In the genomic region with DNA sequence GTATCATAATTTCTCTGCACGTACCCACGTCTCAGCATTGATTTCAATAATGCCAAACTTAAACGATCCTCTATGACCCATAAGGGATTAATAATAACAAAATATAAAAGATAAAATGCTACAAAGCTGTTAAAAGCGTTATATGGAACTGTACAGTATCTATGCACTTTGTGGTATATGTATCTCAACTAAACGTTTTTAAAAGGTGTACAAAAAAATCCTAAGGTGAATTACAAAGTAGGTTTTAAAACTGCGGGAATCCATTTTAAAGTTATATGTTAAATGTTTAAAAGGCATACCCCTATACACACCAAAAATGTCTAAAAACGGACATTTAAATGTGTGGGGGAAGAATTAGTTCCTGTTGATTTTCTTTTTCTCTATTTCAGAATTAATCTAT, we compare ENCODE assay signal across 10 cellular contexts. TPM values are rescaled to one million over a fixed set of nuclear protein-coding genes. Genes with fewer than 3 reads are reported as not detected.
DNase-seq lines count a peak whose midpoint lies in the region; ATAC-seq and TF ChIP-seq lines count a peak whose summit lies in the region.
"Had no signal": no experiment of that assay in that cellular context is flagged by ENCODE, and none has a peak within 500 bp of the region (broad histone marks: within the 10 kb centered on the region; RNA-seq: fewer than 3 reads in every experiment).

No MANE protein-coding gene starts in this region.

- WGBS in heart left ventricle, 4 donors = 54 to 61% (median 58%) methylated on average over 7 of the region's 7 CpGs
- no CpG with 5 or more reads among the region's 7 CpGs for WGBS in mesodermal cell (ENCODE audit: insufficient coverage in 2 of 2), 2 experiments

- intact Hi-C loops in heart left ventricle (cut with DNase I) = no loop called here
- intact Hi-C loops in left cardiac atrium (cut with DNase I) = no loop called here
- intact Hi-C loops in uterus (cut with DNase I; ENCODE audit: low total_unique reads) = loop anchor here (10.0 kb wide), 1 partner anchor 158 kb away; no protein-coding TSS in a partner anchor

- DNase-seq in heart left ventricle (no peak), left cardiac atrium (no peak), astrocyte of the cerebellum (ENCODE audit: low read depth) (no peak), uterus (no peak), retina (no peak), anterior cingulate cortex (lab: John Stamatoyannopoulos, UW) (no peak)
- DNase-seq in stimulated activated CD4-positive, alpha-beta T cell treated with anti-CD3 and anti-CD28 coated beads, Interleukin-1b, Interleukin-23, amount 100 ng/mL, for 48 hours = no peak
- DNase-seq: DMS153, NCI-H1105 had no signal

- H3K9me3 ChIP-seq in heart left ventricle = no peaks in the 10 kb centered on the region
- no peaks in the 10 kb centered on the region for H3K9me3 ChIP-seq in mesodermal cell (ENCODE audit: control insufficient read depth, low read length)
- H3K9me3 ChIP-seq in uterus = no peaks in the 10 kb centered on the region

- H3K4me1 ChIP-seq in heart left ventricle = peaks cover 0 to 8% (median 0%) of the 10 kb centered on the region in 12 donors
- no peaks in the 10 kb centered on the region for H3K4me1 ChIP-seq in mesodermal cell (ENCODE audit: control insufficient read depth, insufficient read depth, low read length, poor library complexity, severe bottlenecking)
- H3K4me1 ChIP-seq in uterus = no peaks in the 10 kb centered on the region

- ATAC-seq in heart left ventricle = no peak
- no peak for ATAC-seq in left cardiac atrium

- H3K4me3 ChIP-seq in heart left ventricle (peak overlapping the region; percentile 31 to 82 (median 64)), astrocyte of the cerebellum (ENCODE audit: low read depth, low read length) (peak overlapping the region; percentile 76), mesodermal cell (ENCODE audit: extremely low read depth, insufficient read depth, low read length, poor library complexity, severe bottlenecking) (peak overlapping the region; percentile 58), uterus (peak overlapping the region; percentile 48 to 60)

- H3K36me3 ChIP-seq in heart left ventricle = no peaks in the 10 kb centered on the region
- H3K36me3 ChIP-seq in mesodermal cell (ENCODE audit: control insufficient read depth, insufficient read depth, low read length) = peaks cover 18% of the 10 kb centered on the region
- no peaks in the 10 kb centered on the region for H3K36me3 ChIP-seq in uterus

- no peaks in the 10 kb centered on the region for H3K27me3 ChIP-seq in heart left ventricle
- H3K27me3 ChIP-seq in uterus = no peaks in the 10 kb centered on the region

- peak overlapping the region in 4 of 12 donors; percentile 72 to 78 (median 73) for H3K27ac ChIP-seq in heart left ventricle
- no peak overlapping the region for H3K27ac ChIP-seq in mesodermal cell (ENCODE audit: low read depth, low read length, severe bottlenecking)
- peak overlapping the region in 1 of 2 donors; percentile 74 for H3K27ac ChIP-seq in uterus

- no peak for TF ChIP-seq POLR2A in heart left ventricle (IDR thresholded peaks at IDR 0.05)
- no peak for TF ChIP-seq POLR2A in uterus (IDR thresholded peaks at IDR 0.05)

- no peak for TF ChIP-seq CTCF in heart left ventricle (IDR thresholded peaks at IDR 0.05)
- TF ChIP-seq CTCF in astrocyte of the cerebellum (IDR thresholded peaks at IDR 0.05; ENCODE audit: low read depth, low read length, missing control alignments) = no peak
- TF ChIP-seq CTCF in uterus (IDR thresholded peaks at IDR 0.05) = no peak

- in situ Hi-C loops in astrocyte of the cerebellum (cut with HindIII; ENCODE audit: low sequenced_read_pairs) = no loop called here

RNA-seq across cellular contexts. Expression of a gene that starts 0.9 kb away (rescaled TPM):
- total RNA-seq in heart left ventricle (1 to 10 TPM; 1.8 to 4.8 (median 3.0) TPM), left cardiac atrium (1 to 10 TPM; 2.7 to 2.9 TPM), uterus (1 to 10 TPM; 3.2 to 8.4 (median 5.0) TPM)
- 1 to 10 TPM; 1.9 to 2.5 TPM for polyA plus RNA-seq in heart left ventricle
- 6.7 TPM for polyA plus RNA-seq in mesodermal cell (2013, experiment 1 of 2)
- 7.3 TPM for polyA plus RNA-seq in mesodermal cell (2013, experiment 2 of 2)

RNA-seq across cellular contexts. Expression of a gene that starts 3.9 kb away (rescaled TPM):
- total RNA-seq in heart left ventricle (not detected), left cardiac atrium (not detected), uterus (not detected)
- not detected for polyA plus RNA-seq in heart left ventricle
- not detected for polyA plus RNA-seq in mesodermal cell (2013, experiment 1 of 2)
- not detected for polyA plus RNA-seq in mesodermal cell (2013, experiment 2 of 2)
